ENCODE assay signal across 18 cellular contexts in the genomic region with DNA sequence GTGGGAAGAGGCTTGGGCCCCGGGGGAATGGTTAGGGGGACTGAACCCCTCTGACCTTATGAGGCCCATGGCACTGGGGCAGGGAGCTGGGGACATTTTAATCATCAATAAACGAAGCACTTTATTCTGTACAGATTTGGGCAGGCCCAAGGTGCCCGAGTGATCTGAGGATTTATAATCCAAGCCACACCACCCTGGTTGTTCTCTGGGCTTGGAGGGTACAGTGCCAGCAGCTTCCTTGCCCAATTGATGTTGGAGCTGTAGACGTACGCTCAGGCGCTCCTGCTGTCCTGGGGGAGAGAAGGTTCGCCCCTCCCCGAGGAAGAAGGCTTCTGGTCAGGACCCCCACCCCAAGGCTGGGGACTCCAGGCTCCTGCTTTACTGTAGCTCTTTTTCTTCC. TPM values are rescaled to one million over a fixed set of nuclear protein-coding genes. Genes with fewer than 3 reads are reported as not detected.
A peak's percentile ranks its signal among the peaks of the same experiment; 100 is the strongest.
DNase-seq lines count a peak whose midpoint lies in the region; ATAC-seq and TF ChIP-seq lines count a peak whose summit lies in the region.
"Had no signal": no experiment of that assay in that cellular context is flagged by ENCODE, and none has a peak within 500 bp of the region (broad histone marks: within the 10 kb centered on the region; RNA-seq: fewer than 3 reads in every experiment).

No MANE protein-coding gene starts in this region.

- H3K4me3 ChIP-seq in ascending aorta = no peak overlapping the region
- H3K4me3 ChIP-seq in right atrium auricular region = no peak overlapping the region
- H3K4me3 ChIP-seq in A673 (ENCODE audit: low read depth, low read length, poor library complexity, severe bottlenecking) = no peak overlapping the region
- H3K4me3 ChIP-seq: breast epithelium, prostate gland had no signal

- no peaks in the 10 kb centered on the region for H3K4me1 Mint-ChIP-seq in stimulated activated effector memory CD8-positive, alpha-beta T cell treated with anti-CD3 and anti-CD28 coated beads, Interleukin-12 subunit alpha, Interleukin-12 subunit beta, amount 100 ng/mL, for 72 hours
- no peaks in the 10 kb centered on the region for H3K4me1 Mint-ChIP-seq in natural killer cell
- H3K4me1 Mint-ChIP-seq: activated naive CD8-positive, alpha-beta T cell treated with anti-CD3 and anti-CD28 coated beads for 36 hours had no signal

- POLR2A ChIA-PET in A673 (lab: Charles Lee; ENCODE audit: low non-redundant PET) = no interaction called here

- H3K27ac ChIP-seq in ascending aorta (peak overlapping the region; percentile 77 to 88), right atrium auricular region (peak overlapping the region; percentile 82), A673 (ENCODE audit: low read depth, low read length, poor library complexity, severe bottlenecking) (no peak overlapping the region)
- H3K27ac ChIP-seq: prostate gland had no signal

- no peaks in the 10 kb centered on the region for H3K27me3 Mint-ChIP-seq in natural killer cell (ENCODE audit: low read depth in 2 of 2)
- H3K27me3 Mint-ChIP-seq: activated naive CD8-positive, alpha-beta T cell treated with anti-CD3 and anti-CD28 coated beads for 36 hours; stimulated activated naive B cell treated with anti-CD40 and anti-IgM and Interleukin-4, amounts not matched to agents 10 μg/mL and 1 μg/mL and 100 μg/mL, for 72 hours had no signal

- H3K27ac Mint-ChIP-seq in stimulated activated effector memory CD8-positive, alpha-beta T cell treated with anti-CD3 and anti-CD28 coated beads, Interleukin-12 subunit alpha, Interleukin-12 subunit beta, amount 100 ng/mL, for 72 hours = peak overlapping the region; percentile 12
- H3K27ac Mint-ChIP-seq in natural killer cell = no peak overlapping the region
- H3K27ac Mint-ChIP-seq: activated naive CD8-positive, alpha-beta T cell treated with anti-CD3 and anti-CD28 coated beads for 36 hours; memory B cell had no signal

- H3K36me3 Mint-ChIP-seq in stimulated activated effector memory CD8-positive, alpha-beta T cell treated with anti-CD3 and anti-CD28 coated beads, Interleukin-12 subunit alpha, Interleukin-12 subunit beta, amount 100 ng/mL, for 72 hours = no peaks in the 10 kb centered on the region
- H3K36me3 Mint-ChIP-seq in natural killer cell = no peaks in the 10 kb centered on the region
- H3K36me3 Mint-ChIP-seq: activated naive CD8-positive, alpha-beta T cell treated with anti-CD3 and anti-CD28 coated beads for 36 hours; memory B cell; naive B cell; stimulated activated naive B cell treated with anti-CD40 and anti-IgM and Interleukin-4, amounts not matched to agents 10 μg/mL and 1 μg/mL and 100 μg/mL, for 72 hours had no signal

- DNase-seq in GM03348 (ENCODE audit: low spot score) = peak; percentile 11
- DNase-seq in ascending aorta (ENCODE audit: low spot score in 2 of 2) = no peak
- no peak for DNase-seq in right atrium auricular region (ENCODE audit: low spot score)
- DNase-seq in stimulated activated effector memory CD8-positive, alpha-beta T cell treated with anti-CD3 and anti-CD28 coated beads, Interleukin-12 subunit alpha, Interleukin-12 subunit beta, amount 100 ng/mL, for 72 hours (ENCODE audit: low spot score in 2 of 2) = no peak
- DNase-seq in A673 (ENCODE audit: low spot score) = no peak
- no peak for DNase-seq in natural killer cell
- no peak for DNase-seq in NAMALWA (ENCODE audit: low spot score)
- DNase-seq: activated naive CD8-positive, alpha-beta T cell treated with anti-CD3 and anti-CD28 coated beads for 36 hours; BE2C; KBM-7; naive B cell; NCI-H2029; NK-92 treated with Interleukin-12 subunit alpha and Interleukin-12 subunit beta, amount 100 ng/mL, for 24 hours; stimulated activated naive B cell treated with anti-CD40 and anti-IgM and Interleukin-4, amounts not matched to agents 10 μg/mL and 1 μg/mL and 100 μg/mL, for 72 hours; T-helper 1 cell had no signal

- peaks cover 4 to 5% of the 10 kb centered on the region in 2 donors for H3K36me3 ChIP-seq in ascending aorta
- H3K36me3 ChIP-seq in right atrium auricular region = peaks cover 10% of the 10 kb centered on the region
- no peaks in the 10 kb centered on the region for H3K36me3 ChIP-seq in A673 (ENCODE audit: insufficient read depth, low read length, poor library complexity, severe bottlenecking)
- H3K36me3 ChIP-seq: BE2C, breast epithelium, prostate gland had no signal

- CTCF ChIA-PET in A673 (lab: Charles Lee) = no interaction called here

- intact Hi-C loops in ascending aorta (cut with DNase I) (no loop called here), A673 (cut with micrococcal nuclease; ENCODE audit: unreplicated experiment) (no loop called here), natural killer cell (cut with micrococcal nuclease) (no loop called here)

- no TSS peak for BruUV-seq in A673 (replicated peaks; lab: Mats Ljungman, UMichigan)

- TF ChIP-seq CTCF in ascending aorta (IDR thresholded peaks at IDR 0.05) = no peak
- TF ChIP-seq CTCF in right atrium auricular region (IDR thresholded peaks at IDR 0.05) = no peak
- no peak for TF ChIP-seq CTCF in A673 (conservative IDR thresholded peaks at IDR 0.05; ENCODE audit: low read depth, low read length)
- no peak for TF ChIP-seq CTCF in natural killer cell (IDR thresholded peaks at IDR 0.05)

- no peaks in the 10 kb centered on the region for H3K9me3 Mint-ChIP-seq in stimulated activated effector memory CD8-positive, alpha-beta T cell treated with anti-CD3 and anti-CD28 coated beads, Interleukin-12 subunit alpha, Interleukin-12 subunit beta, amount 100 ng/mL, for 72 hours
- no peaks in the 10 kb centered on the region for H3K9me3 Mint-ChIP-seq in natural killer cell
- H3K9me3 Mint-ChIP-seq: activated naive CD8-positive, alpha-beta T cell treated with anti-CD3 and anti-CD28 coated beads for 36 hours; memory B cell; naive B cell had no signal

- no peak overlapping the region for H3K4me3 Mint-ChIP-seq in stimulated activated effector memory CD8-positive, alpha-beta T cell treated with anti-CD3 and anti-CD28 coated beads, Interleukin-12 subunit alpha, Interleukin-12 subunit beta, amount 100 ng/mL, for 72 hours
- H3K4me3 Mint-ChIP-seq in natural killer cell = no peak overlapping the region
- H3K4me3 Mint-ChIP-seq: activated naive CD8-positive, alpha-beta T cell treated with anti-CD3 and anti-CD28 coated beads for 36 hours; stimulated activated naive B cell treated with anti-CD40 and anti-IgM and Interleukin-4, amounts not matched to agents 10 μg/mL and 1 μg/mL and 100 μg/mL, for 72 hours had no signal

- ATAC-seq in stimulated activated effector memory CD8-positive, alpha-beta T cell treated with anti-CD3 and anti-CD28 coated beads, Interleukin-12 subunit alpha, Interleukin-12 subunit beta, amount 100 ng/mL, for 72 hours = no peak
- ATAC-seq in natural killer cell = no peak
- ATAC-seq: stimulated activated naive B cell treated with anti-CD40 and anti-IgM and Interleukin-4, amounts not matched to agents 10 μg/mL and 1 μg/mL and 100 μg/mL, for 72 hours had no signal

- peaks cover 0 to 26% of the 10 kb centered on the region in 2 donors for H3K4me1 ChIP-seq in ascending aorta
- peaks cover 0 to 29% of the 10 kb centered on the region in 2 donors for H3K4me1 ChIP-seq in right atrium auricular region
- no peaks in the 10 kb centered on the region for H3K4me1 ChIP-seq in A673 (ENCODE audit: insufficient read depth, low read length, poor library complexity, severe bottlenecking)
- H3K4me1 ChIP-seq: breast epithelium, prostate gland had no signal

- H3K27me3 ChIP-seq in ascending aorta (no peaks in the 10 kb centered on the region), right atrium auricular region (no peaks in the 10 kb centered on the region), A673 (replicated peaks; ENCODE audit: insufficient read depth, low read depth, low read length, poor library complexity) (no peaks in the 10 kb centered on the region)
- H3K27me3 ChIP-seq: BE2C, breast epithelium had no signal

- H3K9me3 ChIP-seq in ascending aorta (no peaks in the 10 kb centered on the region), right atrium auricular region (no peaks in the 10 kb centered on the region), A673 (ENCODE audit: low read depth, low read length, poor library complexity, severe bottlenecking) (no peaks in the 10 kb centered on the region)
- H3K9me3 ChIP-seq: BE2C, breast epithelium, prostate gland had no signal

RNA-seq across cellular contexts. Expression of a gene that starts 12.5 kb away (rescaled TPM):
- total RNA-seq in ascending aorta (69.3 TPM), right atrium auricular region (100 to 1,000 TPM in 1 of 2 donors, 10 to 100 TPM in 1; 92.4 to 129 TPM), A673 (2021) (4.4 and 4.5 TPM in 2 replicates), natural killer cell (1 to 10 TPM; 2.1 to 3.0 (median 3.0) TPM)

RNA-seq across cellular contexts. Expression of a gene that starts 19.3 kb away (rescaled TPM):
- not detected for total RNA-seq in ascending aorta
- under 1 TPM; 0.15 to 0.63 TPM for total RNA-seq in right atrium auricular region
- total RNA-seq in A673 (2021) = not detected in 2 replicates
- not detected for total RNA-seq in natural killer cell
- total RNA-seq: activated naive CD8-positive, alpha-beta T cell treated with anti-CD3 and anti-CD28 coated beads for 36 hours; breast epithelium had no signal

RNA-seq across cellular contexts. Expression of a gene that starts 36.6 kb away (rescaled TPM):
- total RNA-seq in ascending aorta (not detected), right atrium auricular region (100 to 1,000 TPM; 444 to 908 TPM), A673 (2021) (not detected in 2 replicates), natural killer cell (not detected)
- total RNA-seq: activated naive CD8-positive, alpha-beta T cell treated with anti-CD3 and anti-CD28 coated beads for 36 hours had no signal

Comparison
In these comparisons a context has a peak if more than half of its experiments do, and no peak if none do; other contexts are left out.
1. RNA of a gene that starts 12.5 kb away (total RNA-seq): 92.4 to 129 TPM in right atrium auricular region and 69.3 TPM in ascending aorta (single experiment); 4.4 to 4.5 TPM in A673 and 2.1 to 3.0 TPM in natural killer cell; every median in the first group is over 10 times any median in the second.
2. RNA of a gene that starts 36.6 kb away (total RNA-seq): 444 to 908 TPM in right atrium auricular region; not detected in ascending aorta (single experiment), not detected in A673 and not detected in natural killer cell; every median in the first group is over 100 times any median in the second.